ENCODE assay signal across 1 cellular context in the genomic region with DNA sequence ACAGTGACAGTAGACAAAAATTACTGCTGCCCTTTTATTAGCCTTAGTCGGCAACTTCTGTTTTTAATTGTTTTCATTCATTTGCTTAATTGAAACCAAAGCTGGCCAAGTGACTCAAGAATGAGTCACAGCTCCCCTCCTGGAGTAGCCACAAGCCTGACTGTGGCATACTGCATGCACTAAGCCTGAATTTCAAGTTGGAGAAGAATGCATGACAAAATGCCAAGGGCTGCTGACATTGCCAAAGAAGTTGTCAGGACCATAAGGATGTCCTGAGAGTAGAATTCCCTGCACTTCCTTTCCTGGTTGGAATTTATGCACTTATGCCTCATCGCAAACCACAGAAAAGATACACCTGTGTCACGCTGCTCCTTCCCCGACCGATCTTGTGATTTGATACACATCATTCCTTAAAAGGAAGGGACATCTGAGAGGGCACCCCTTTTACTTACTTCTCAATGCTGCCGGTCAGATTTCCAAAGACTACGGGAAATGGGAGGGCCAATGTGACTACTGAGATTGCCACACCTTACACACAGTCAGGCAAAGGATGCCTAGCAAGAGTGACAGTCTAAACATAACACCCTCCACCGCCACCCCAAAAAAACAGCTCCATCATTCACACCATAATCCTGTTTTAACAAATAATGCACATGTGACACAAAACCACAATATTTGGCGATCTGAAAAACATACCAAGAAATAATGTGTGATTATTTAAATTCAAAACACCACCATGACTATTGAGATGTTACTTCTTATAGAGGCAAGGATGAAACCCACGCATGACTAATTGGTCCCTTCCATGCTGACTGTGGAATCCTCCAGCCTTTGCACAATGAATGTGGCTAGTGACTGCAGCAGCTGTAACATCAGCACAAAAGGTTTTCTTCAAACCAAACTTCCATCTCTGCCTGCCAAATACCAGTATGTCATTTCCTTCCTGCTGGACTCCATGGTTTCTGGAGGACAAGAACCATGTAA.
TF ChIP-seq lines count a peak whose summit lies in the region.

No MANE protein-coding gene starts in this region.

TF ChIP-seq in HEK293, 187 proteins besides CTCF, POLR2A, EP300 and RAD21 (continued from another document):
- TF ChIP-seq, protein P1, sequence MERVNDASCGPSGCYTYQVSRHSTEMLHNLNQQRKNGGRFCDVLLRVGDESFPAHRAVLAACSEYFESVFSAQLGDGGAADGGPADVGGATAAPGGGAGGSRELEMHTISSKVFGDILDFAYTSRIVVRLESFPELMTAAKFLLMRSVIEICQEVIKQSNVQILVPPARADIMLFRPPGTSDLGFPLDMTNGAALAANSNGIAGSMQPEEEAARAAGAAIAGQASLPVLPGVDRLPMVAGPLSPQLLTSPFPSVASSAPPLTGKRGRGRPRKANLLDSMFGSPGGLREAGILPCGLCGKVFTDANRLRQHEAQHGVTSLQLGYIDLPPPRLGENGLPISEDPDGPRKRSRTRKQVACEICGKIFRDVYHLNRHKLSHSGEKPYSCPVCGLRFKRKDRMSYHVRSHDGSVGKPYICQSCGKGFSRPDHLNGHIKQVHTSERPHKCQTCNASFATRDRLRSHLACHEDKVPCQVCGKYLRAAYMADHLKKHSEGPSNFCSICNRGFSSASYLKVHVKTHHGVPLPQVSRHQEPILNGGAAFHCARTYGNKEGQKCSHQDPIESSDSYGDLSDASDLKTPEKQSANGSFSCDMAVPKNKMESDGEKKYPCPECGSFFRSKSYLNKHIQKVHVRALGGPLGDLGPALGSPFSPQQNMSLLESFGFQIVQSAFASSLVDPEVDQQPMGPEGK (tag by site-specific recombination; IDR thresholded peaks at IDR 0.05), result 0 out of 2 replicates have a peak, but pooled peaks have one; percentile 19
- TF ChIP-seq MYNN (tag by site-specific recombination; IDR thresholded peaks at IDR 0.05; ENCODE audit: borderline replicate concordance) (no peak), ZNF623 (tag by site-specific recombination; IDR thresholded peaks at IDR 0.05) (no peak), ZNF184 (tag by site-specific recombination; IDR thresholded peaks at IDR 0.05) (peak; percentile 85), ZNF768 (tag by site-specific recombination; IDR thresholded peaks at IDR 0.05) (no peak), ZEB2 (tag by site-specific recombination; IDR thresholded peaks at IDR 0.05) (peak; percentile 79)
- TF ChIP-seq, protein P2, sequence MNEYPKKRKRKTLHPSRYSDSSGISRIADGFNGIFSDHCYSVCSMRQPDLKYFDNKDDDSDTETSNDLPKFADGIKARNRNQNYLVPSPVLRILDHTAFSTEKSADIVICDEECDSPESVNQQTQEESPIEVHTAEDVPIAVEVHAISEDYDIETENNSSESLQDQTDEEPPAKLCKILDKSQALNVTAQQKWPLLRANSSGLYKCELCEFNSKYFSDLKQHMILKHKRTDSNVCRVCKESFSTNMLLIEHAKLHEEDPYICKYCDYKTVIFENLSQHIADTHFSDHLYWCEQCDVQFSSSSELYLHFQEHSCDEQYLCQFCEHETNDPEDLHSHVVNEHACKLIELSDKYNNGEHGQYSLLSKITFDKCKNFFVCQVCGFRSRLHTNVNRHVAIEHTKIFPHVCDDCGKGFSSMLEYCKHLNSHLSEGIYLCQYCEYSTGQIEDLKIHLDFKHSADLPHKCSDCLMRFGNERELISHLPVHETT (tag by site-specific recombination; IDR thresholded peaks at IDR 0.05), result no peak
- TF ChIP-seq, protein P3, sequence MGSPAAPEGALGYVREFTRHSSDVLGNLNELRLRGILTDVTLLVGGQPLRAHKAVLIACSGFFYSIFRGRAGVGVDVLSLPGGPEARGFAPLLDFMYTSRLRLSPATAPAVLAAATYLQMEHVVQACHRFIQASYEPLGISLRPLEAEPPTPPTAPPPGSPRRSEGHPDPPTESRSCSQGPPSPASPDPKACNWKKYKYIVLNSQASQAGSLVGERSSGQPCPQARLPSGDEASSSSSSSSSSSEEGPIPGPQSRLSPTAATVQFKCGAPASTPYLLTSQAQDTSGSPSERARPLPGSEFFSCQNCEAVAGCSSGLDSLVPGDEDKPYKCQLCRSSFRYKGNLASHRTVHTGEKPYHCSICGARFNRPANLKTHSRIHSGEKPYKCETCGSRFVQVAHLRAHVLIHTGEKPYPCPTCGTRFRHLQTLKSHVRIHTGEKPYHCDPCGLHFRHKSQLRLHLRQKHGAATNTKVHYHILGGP (tag by site-specific recombination; IDR thresholded peaks at IDR 0.05), result no peak
TF ChIP-seq in HEK293: peak in this region for 31.
